16 cellular contexts compared by ENCODE assay signal in genomic region chr12:93113317-93114006, GRCh38.
A peak's percentile ranks its signal among the peaks of the same experiment; 100 is the strongest.
DNase-seq lines count a peak whose midpoint lies in the region; ATAC-seq, FAIRE-seq and TF ChIP-seq lines count a peak whose summit lies in the region.
"Had no signal": no experiment of that assay in that cellular context is flagged by ENCODE, and none has a peak within 500 bp of the region (broad histone marks: within the 10 kb centered on the region; RNA-seq: fewer than 3 reads in every experiment).

No MANE protein-coding gene starts in this region.

- H2AFZ ChIP-seq in GM23248 (peak overlapping the region; percentile 61), PC-3 (ENCODE audit: low read length) (peak overlapping the region; percentile 55; the same call in 1 of the 2 replicates)

- no peaks in the 10 kb centered on the region for H3K9me2 ChIP-seq in GM23248 (ENCODE audit: insufficient read depth)
- no peaks in the 10 kb centered on the region for H3K9me2 ChIP-seq in PC-3 (replicated peaks; ENCODE audit: low read length)

- peaks cover 41% of the 10 kb centered on the region for H3K4me1 ChIP-seq in GM23248 (ENCODE audit: insufficient read depth)
- peaks cover 9% of the 10 kb centered on the region; the same call in 1 of the 2 replicates for H3K4me1 ChIP-seq in PC-3 (ENCODE audit: insufficient read depth, low read length)
- H3K4me1 ChIP-seq in foreskin keratinocyte: peaks cover 6% of the 10 kb centered on the region
- H3K4me1 ChIP-seq: BLaER1 had no signal

- H3K27me3 ChIP-seq in GM23248 (replicated peaks; ENCODE audit: insufficient read depth) (no peaks in the 10 kb centered on the region), PC-3 (ENCODE audit: low read length) (no peaks in the 10 kb centered on the region), foreskin keratinocyte (no peaks in the 10 kb centered on the region)
- H3K27me3 ChIP-seq: BLaER1, dorsolateral prefrontal cortex had no signal

- H3K36me3 Mint-ChIP-seq in osteocyte (ENCODE audit: unreplicated experiment): no peaks in the 10 kb centered on the region

- TF ChIP-seq CTCF in PC-3 (conservative IDR thresholded peaks at IDR 0.05; ENCODE audit: low read depth, low read length) (no peak), foreskin keratinocyte (conservative IDR thresholded peaks at IDR 0.05) (no peak), osteocyte (IDR thresholded peaks at IDR 0.05) (no peak)

- H3K79me2 ChIP-seq in GM23248 (ENCODE audit: insufficient read depth) (no peaks in the 10 kb centered on the region), PC-3 (ENCODE audit: low read length) (no peaks in the 10 kb centered on the region)

- intact Hi-C loops in PC-3 (cut with micrococcal nuclease) (no loop called here), left colon (cut with DNase I, micrococcal nuclease) (no loop called here)

- peaks cover 59% of the 10 kb centered on the region for H3K4me1 Mint-ChIP-seq in osteocyte (ENCODE audit: unreplicated experiment)

- CTCF ChIA-PET in PC-3 (lab: Charles Lee): interaction anchor here (0.5 kb wide), 1 partner anchor 55 kb away, joined by 3 read pairs; no protein-coding TSS in a partner anchor

- in situ Hi-C loops in GM23248 (cut with MboI): no loop called here

- ATAC-seq in PC-3 (peak; percentile 70), foreskin keratinocyte (no peak), left colon (no peak), GM19395 (IDR thresholded peaks at IDR 0.05; ENCODE audit: unreplicated experiment) (no peak)
- ATAC-seq: mucosa of descending colon had no signal

- H4K20me1 ChIP-seq in GM23248 (ENCODE audit: insufficient read depth) (no peaks in the 10 kb centered on the region), PC-3 (ENCODE audit: low read length) (no peaks in the 10 kb centered on the region)
- H4K20me1 ChIP-seq: BLaER1 had no signal

- BruUV-seq in PC-3 (replicated peaks; lab: Mats Ljungman, UMichigan): no TSS peak

- H3K4me3 Mint-ChIP-seq in osteocyte (ENCODE audit: unreplicated experiment): no peak overlapping the region

- H3K4me3 ChIP-seq in GM23248 (no peak overlapping the region; the same call in 1 of the 2 replicates), PC-3 (ENCODE audit: low read length) (no peak overlapping the region)
- H3K4me3 ChIP-seq: BLaER1, dorsolateral prefrontal cortex, mucosa of descending colon had no signal

- FAIRE-seq in GM12892 (lab: Jason Lieb, UNC): no peak

- H3K9me3 Mint-ChIP-seq in osteocyte (ENCODE audit: unreplicated experiment): no peaks in the 10 kb centered on the region

- no peaks in the 10 kb centered on the region for H3K9me3 ChIP-seq in GM23248 (ENCODE audit: low read depth)
- H3K9me3 ChIP-seq in PC-3 (ENCODE audit: low read length): no peaks in the 10 kb centered on the region
- H3K9me3 ChIP-seq: BLaER1, mucosa of descending colon had no signal

- H3K27ac ChIP-seq in GM23248: peak overlapping the region; percentile 11; the same call in 1 of the 2 replicates
- no peak overlapping the region for H3K27ac ChIP-seq in PC-3 (ENCODE audit: low read length)
- H3K27ac ChIP-seq in foreskin keratinocyte: peak overlapping the region; percentile 25
- H3K27ac ChIP-seq: BLaER1 had no signal

- peaks cover 24% of the 10 kb centered on the region for H3F3A ChIP-seq in GM23248 (ENCODE audit: insufficient read depth)
- H3F3A ChIP-seq in PC-3 (ENCODE audit: low read length, unreplicated experiment): no peaks in the 10 kb centered on the region

- peak; percentile 57 for DNase-seq in GM23248
- no peak for DNase-seq in PC-3
- no peak for DNase-seq in foreskin keratinocyte
- no peak for DNase-seq in osteocyte (ENCODE audit: extremely low spot score, unreplicated experiment)
- DNase-seq in left colon: no peak
- DNase-seq in GM12892 (ENCODE audit: insufficient read length): no peak
- DNase-seq: activated CD8-positive, alpha-beta memory T cell treated with anti-CD3 and anti-CD28 coated beads for 24 hours; activated gamma-delta T cell; anterior cingulate cortex; dorsolateral prefrontal cortex; foreskin melanocyte; mucosa of descending colon; NCI-H2081 treated with DMSO at 0.1 percent for 48 hours; posterior cingulate gyrus had no signal

- POLR2A ChIA-PET in PC-3 (lab: Charles Lee; ENCODE audit: unreplicated experiment): no interaction called here

- no peak overlapping the region for H3K9ac ChIP-seq in GM23248
- H3K9ac ChIP-seq in PC-3 (ENCODE audit: low read length): no peak overlapping the region
- H3K9ac ChIP-seq: BLaER1 had no signal

- H3K27ac Mint-ChIP-seq in osteocyte (ENCODE audit: unreplicated experiment): peak overlapping the region; percentile 43

- H3K36me3 ChIP-seq in GM23248 (ENCODE audit: low read depth) (no peaks in the 10 kb centered on the region), PC-3 (ENCODE audit: low read depth, low read length) (no peaks in the 10 kb centered on the region)
- H3K36me3 ChIP-seq: BLaER1 had no signal

- H3K27me3 Mint-ChIP-seq in osteocyte (ENCODE audit: unreplicated experiment): no peaks in the 10 kb centered on the region

- H3K4me2 ChIP-seq in GM23248 (ENCODE audit: unreplicated experiment): peak overlapping the region; percentile 59
- H3K4me2 ChIP-seq in PC-3 (ENCODE audit: low read length): no peak overlapping the region
- H3K4me2 ChIP-seq: BLaER1 had no signal

- 90 to 95% methylated on average over 2 of the region's 2 CpGs for WGBS in GM23248 (ENCODE audit: low coverage in 1 of 2, low lambda C conversion rate in 2 of 2, missing lambda C conversion rate in 2 of 2), 2 experiments

- TF ChIP-seq POLR2A in GM12892 (IDR thresholded peaks at IDR 0.05; ENCODE audit: low read depth, low read length): no peak
